ENCODE assay signal across 9 cellular contexts in the genomic region with DNA sequence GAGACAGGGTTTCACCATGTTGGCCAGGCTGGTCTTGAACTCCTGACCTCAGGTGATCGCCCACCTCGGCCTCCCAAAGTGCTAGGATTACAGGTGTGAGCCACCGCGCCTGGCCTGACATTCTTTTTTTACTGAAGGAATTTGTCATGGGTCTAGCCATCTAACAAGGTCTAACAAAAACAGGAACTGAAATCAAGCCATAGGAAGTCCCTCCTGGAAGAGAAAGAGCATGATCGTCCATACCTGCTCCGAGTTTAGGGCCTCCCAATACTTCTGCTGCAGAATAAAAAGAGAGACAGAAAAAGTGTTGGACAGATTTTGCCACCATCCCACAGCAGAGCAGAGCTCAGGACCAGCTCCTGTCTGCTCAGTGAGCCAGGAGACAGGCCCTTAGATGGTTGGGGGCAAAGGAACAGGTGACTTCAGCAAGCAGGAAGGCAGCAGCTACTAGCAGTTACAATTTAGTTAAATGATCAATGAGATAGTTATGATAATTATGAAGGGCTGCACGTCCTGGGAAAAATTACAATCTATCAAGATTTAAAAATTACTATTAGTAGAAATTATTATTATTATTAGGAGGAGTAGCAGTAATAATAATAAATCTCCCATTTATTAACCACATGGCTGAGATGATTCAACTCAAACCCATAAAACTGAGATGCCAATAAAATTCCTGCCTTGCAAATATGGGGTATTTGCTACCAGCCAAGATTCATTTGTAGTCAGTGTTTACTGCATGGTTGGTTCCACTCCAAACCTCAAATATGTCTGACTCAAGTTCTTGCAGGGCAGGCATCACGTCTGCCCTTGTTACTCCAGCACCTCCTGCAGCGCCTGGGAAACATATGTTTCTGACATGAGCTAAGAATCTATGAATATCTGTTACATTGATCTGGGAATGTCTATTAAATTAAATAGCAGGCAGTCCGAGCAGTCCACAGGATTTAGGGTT. TPM values are rescaled to one million over a fixed set of nuclear protein-coding genes. Genes with fewer than 3 reads are reported as not detected.
A peak's percentile ranks its signal among the peaks of the same experiment; 100 is the strongest.
DNase-seq lines count a peak whose midpoint lies in the region; ATAC-seq and TF ChIP-seq lines count a peak whose summit lies in the region.
"Had no signal": no experiment of that assay in that cellular context is flagged by ENCODE, and none has a peak within 500 bp of the region (broad histone marks: within the 10 kb centered on the region; RNA-seq: fewer than 3 reads in every experiment).

No MANE protein-coding gene starts in this region.

- H3K9me3 ChIP-seq in transverse colon = no peaks in the 10 kb centered on the region

- no peak for TF ChIP-seq CTCF in choroid plexus epithelial cell (conservative IDR thresholded peaks at IDR 0.05; ENCODE audit: low read depth, low read length)
- no peak for TF ChIP-seq CTCF in transverse colon (IDR thresholded peaks at IDR 0.05)

- H3K4me3 ChIP-seq in choroid plexus epithelial cell (ENCODE audit: low read depth, low read length) = no peak overlapping the region
- H3K4me3 ChIP-seq in transverse colon = no peak overlapping the region

- no peak for ATAC-seq in HG02970 (IDR thresholded peaks at IDR 0.05; ENCODE audit: low FRiP score, unreplicated experiment)

- intact Hi-C loops in transverse colon (cut with DNase I; ENCODE audit: low total_unique reads) = no loop called here

- no peak for TF ChIP-seq EP300 in transverse colon (IDR thresholded peaks at IDR 0.05; ENCODE audit: low read depth)

- 69% methylated on average over 6 to 10 of the region's 10 CpGs for WGBS in transverse colon (ENCODE audit: low coverage in 1 of 2), 2 donors

- H3K27ac ChIP-seq in transverse colon = peak overlapping the region in 1 of 4 donors; percentile 37

- no peaks in the 10 kb centered on the region for H3K36me3 ChIP-seq in transverse colon

- no peak for TF ChIP-seq POLR2A in transverse colon (IDR thresholded peaks at IDR 0.05)

- peaks cover 0 to 14% (median 3%) of the 10 kb centered on the region in 4 donors for H3K4me1 ChIP-seq in transverse colon

- peak; percentile 93 for DNase-seq in GM03348 (ENCODE audit: low spot score)
- peak; percentile 84 for DNase-seq in NCI-H2107 treated with DMSO at 0.1 percent for 48 hours (lab: John Stamatoyannopoulos, UW; ENCODE audit: unreplicated experiment)
- peak; percentile 100 for DNase-seq in choroid plexus epithelial cell (ENCODE audit: low read depth)
- peak; percentile 100 for DNase-seq in renal cortical epithelial cell (ENCODE audit: low read depth)
- no peak for DNase-seq in activated CD8-positive, alpha-beta memory T cell treated with anti-CD3 and anti-CD28 coated beads, Interleukin-2, amount 50 U/mL, for 48 hours
- no peak for DNase-seq in transverse colon
- DNase-seq in medulla oblongata (ENCODE audit: extremely low spot score) = no peak
- DNase-seq: head of caudate nucleus had no signal

- in situ Hi-C loops in transverse colon (cut with MboI; ENCODE audit: low pct_ligation_motif_present in 1 of 4, low pct_unique_long_range_greater_than_20kb in 1 of 4, low sequenced_read_pairs in 3 of 4) = no loop called here

- H3K27me3 ChIP-seq in transverse colon = no peaks in the 10 kb centered on the region

RNA-seq across cellular contexts. Expression of a gene that starts 40.1 kb away (rescaled TPM):
- total RNA-seq in renal cortical epithelial cell = 14.9 and 20.7 TPM in 2 replicates
- 100 to 1,000 TPM in 1 of 4 donors, 10 to 100 TPM in 3; 52.0 to 101 (median 58.8) TPM for total RNA-seq in transverse colon

Comparison
In these comparisons a context has a peak if more than half of its experiments do, and no peak if none do; other contexts are left out.
1. DNase-seq: peak in GM03348 (single experiment), NCI-H2107 treated with DMSO at 0.1 percent for 48 hours (single experiment), choroid plexus epithelial cell (single experiment) and renal cortical epithelial cell (single experiment); none in activated CD8-positive, alpha-beta memory T cell treated with anti-CD3 and anti-CD28 coated beads, Interleukin-2, amount 50 U/mL, for 48 hours (single experiment), transverse colon (single experiment) and medulla oblongata (single experiment).